In the genomic region with DNA sequence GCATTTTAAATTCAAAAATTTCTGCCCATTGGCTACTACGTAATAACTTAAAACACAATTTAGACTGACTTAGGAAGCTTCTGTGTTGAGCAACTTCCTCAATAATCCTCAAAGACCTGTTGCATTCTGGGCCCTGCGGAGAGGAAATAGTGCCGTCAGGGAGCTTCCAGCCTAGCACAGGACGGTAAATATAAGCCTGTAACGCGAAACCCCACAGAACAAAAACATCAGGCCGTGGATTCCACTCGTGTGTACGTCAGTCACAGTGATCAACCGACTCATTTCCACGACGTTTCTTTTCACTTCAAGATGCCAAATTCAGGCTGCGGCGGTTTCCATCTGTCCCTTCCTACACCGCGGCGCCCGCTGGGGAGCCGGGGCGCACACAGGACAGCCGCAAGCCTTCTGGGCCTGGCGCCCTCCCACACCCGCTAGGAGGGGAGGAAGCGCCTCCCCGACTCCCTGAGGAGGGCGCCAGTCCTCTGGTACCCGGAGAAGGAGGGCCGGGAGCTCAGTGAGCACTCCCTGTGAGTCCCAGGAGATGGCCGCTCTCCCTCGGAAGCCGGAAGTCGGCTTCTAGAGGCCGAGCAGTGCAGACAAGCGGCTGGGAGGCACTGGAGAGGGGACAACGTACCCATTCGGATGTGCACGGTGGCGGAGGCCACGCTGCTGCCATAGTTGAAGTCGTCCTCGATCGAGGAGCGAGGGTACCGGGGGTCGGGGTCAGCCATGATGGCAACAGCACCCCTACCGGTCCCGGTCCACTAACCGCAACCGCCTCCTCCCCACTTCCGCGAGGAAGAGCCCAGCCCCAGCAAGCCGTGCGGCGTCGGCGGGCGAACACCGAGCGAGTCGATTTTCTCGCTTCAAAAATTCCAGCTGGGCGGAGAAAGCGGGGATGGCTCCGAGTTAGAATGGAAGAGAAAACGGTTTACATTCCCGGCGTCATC, we compare ENCODE assay signal across 1 cellular context.
TF ChIP-seq lines count a peak whose summit lies in the region.

A gene with protein sequence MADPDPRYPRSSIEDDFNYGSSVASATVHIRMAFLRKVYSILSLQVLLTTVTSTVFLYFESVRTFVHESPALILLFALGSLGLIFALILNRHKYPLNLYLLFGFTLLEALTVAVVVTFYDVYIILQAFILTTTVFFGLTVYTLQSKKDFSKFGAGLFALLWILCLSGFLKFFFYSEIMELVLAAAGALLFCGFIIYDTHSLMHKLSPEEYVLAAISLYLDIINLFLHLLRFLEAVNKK (minus strand): TSS at position 776 of the 950 bp plus-strand sequence. CDS start 45 bp downstream, at position 731.

TF ChIP-seq in HEK293, 187 proteins besides CTCF, POLR2A, EP300 and RAD21 (continued from another document and continues in another):
- TF ChIP-seq, protein P1, sequence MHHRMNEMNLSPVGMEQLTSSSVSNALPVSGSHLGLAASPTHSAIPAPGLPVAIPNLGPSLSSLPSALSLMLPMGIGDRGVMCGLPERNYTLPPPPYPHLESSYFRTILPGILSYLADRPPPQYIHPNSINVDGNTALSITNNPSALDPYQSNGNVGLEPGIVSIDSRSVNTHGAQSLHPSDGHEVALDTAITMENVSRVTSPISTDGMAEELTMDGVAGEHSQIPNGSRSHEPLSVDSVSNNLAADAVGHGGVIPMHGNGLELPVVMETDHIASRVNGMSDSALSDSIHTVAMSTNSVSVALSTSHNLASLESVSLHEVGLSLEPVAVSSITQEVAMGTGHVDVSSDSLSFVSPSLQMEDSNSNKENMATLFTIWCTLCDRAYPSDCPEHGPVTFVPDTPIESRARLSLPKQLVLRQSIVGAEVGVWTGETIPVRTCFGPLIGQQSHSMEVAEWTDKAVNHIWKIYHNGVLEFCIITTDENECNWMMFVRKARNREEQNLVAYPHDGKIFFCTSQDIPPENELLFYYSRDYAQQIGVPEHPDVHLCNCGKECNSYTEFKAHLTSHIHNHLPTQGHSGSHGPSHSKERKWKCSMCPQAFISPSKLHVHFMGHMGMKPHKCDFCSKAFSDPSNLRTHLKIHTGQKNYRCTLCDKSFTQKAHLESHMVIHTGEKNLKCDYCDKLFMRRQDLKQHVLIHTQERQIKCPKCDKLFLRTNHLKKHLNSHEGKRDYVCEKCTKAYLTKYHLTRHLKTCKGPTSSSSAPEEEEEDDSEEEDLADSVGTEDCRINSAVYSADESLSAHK (tag by site-specific recombination; IDR thresholded peaks at IDR 0.05): no peak; the same call in 1 of the 2 replicates
- TF ChIP-seq KLF8 (tag by site-specific recombination; IDR thresholded peaks at IDR 0.05) (peak; percentile 88), ZNF214 (tag by site-specific recombination; IDR thresholded peaks at IDR 0.05; ENCODE audit: borderline replicate concordance) (no peak), PRDM1 (tag by site-specific recombination; IDR thresholded peaks at IDR 0.05) (peak; percentile 95), IKZF3 (tag by site-specific recombination; IDR thresholded peaks at IDR 0.05) (peak; percentile 96), ZNF707 (tag by site-specific recombination; IDR thresholded peaks at IDR 0.05) (no peak), ZNF24 (tag by site-specific recombination; IDR thresholded peaks at IDR 0.05) (peak; percentile 74), ZNF16 (tag by site-specific recombination; IDR thresholded peaks at IDR 0.05; ENCODE audit: low read depth) (no peak), ZNF302 (tag by site-specific recombination; IDR thresholded peaks at IDR 0.05; ENCODE audit: low read depth) (no peak), ZNF560 (tag by site-specific recombination; IDR thresholded peaks at IDR 0.05; ENCODE audit: borderline replicate concordance) (no peak), ZNF555 (tag by site-specific recombination; conservative IDR thresholded peaks at IDR 0.05) (no peak), ZNF223 (tag by site-specific recombination; IDR thresholded peaks at IDR 0.05) (0 out of 2 replicates have a peak, but pooled peaks have one; percentile 15), ZNF274 (IDR thresholded peaks at IDR 0.05; ENCODE audit: low read length) (no peak), ZNF274 (tag by site-specific recombination; IDR thresholded peaks at IDR 0.05; ENCODE audit: borderline replicate concordance) (no peak), ZNF175 (tag by site-specific recombination; IDR thresholded peaks at IDR 0.05) (no peak), ZNF571 (tag by site-specific recombination; IDR thresholded peaks at IDR 0.05) (no peak), ZNF623 (tag by site-specific recombination; IDR thresholded peaks at IDR 0.05) (no peak), TRIM28 (IDR thresholded peaks at IDR 0.05; ENCODE audit: borderline replicate concordance, low read length) (peak; percentile 68), ZNF266 (tag by site-specific recombination; IDR thresholded peaks at IDR 0.05; ENCODE audit: low read depth) (no peak), ZNF341 (tag by site-specific recombination; IDR thresholded peaks at IDR 0.05; ENCODE audit: low read depth) (peak; percentile 98), ZNF404 (tag by site-specific recombination; IDR thresholded peaks at IDR 0.05) (0 out of 2 replicates have a peak, but pooled peaks have one; percentile 12), ZNF561 (tag by site-specific recombination; IDR thresholded peaks at IDR 0.05; ENCODE audit: borderline replicate concordance) (peak; percentile 98), ZNF677 (tag by site-specific recombination; IDR thresholded peaks at IDR 0.05) (no peak), EGR2 (tag by site-specific recombination; IDR thresholded peaks at IDR 0.05; ENCODE audit: low read depth) (peak; percentile 32; the same call in 1 of the 2 replicates), ZNF2 (tag by site-specific recombination; IDR thresholded peaks at IDR 0.05) (peak; percentile 97), ZNF514 (tag by site-specific recombination; IDR thresholded peaks at IDR 0.05) (no peak), ZNF248 (tag by site-specific recombination; IDR thresholded peaks at IDR 0.05) (no peak), ZBTB1 (tag by site-specific recombination; IDR thresholded peaks at IDR 0.05) (peak; percentile 97)
- TF ChIP-seq, protein P2, sequence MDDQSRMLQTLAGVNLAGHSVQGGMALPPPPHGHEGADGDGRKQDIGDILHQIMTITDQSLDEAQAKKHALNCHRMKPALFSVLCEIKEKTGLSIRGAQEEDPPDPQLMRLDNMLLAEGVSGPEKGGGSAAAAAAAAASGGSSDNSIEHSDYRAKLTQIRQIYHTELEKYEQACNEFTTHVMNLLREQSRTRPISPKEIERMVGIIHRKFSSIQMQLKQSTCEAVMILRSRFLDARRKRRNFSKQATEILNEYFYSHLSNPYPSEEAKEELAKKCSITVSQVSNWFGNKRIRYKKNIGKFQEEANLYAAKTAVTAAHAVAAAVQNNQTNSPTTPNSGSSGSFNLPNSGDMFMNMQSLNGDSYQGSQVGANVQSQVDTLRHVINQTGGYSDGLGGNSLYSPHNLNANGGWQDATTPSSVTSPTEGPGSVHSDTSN (CRISPR knock-in tag; IDR thresholded peaks at IDR 0.05): 0 out of 2 replicates have a peak, but pooled peaks have one; percentile 61
- TF ChIP-seq, protein P3, sequence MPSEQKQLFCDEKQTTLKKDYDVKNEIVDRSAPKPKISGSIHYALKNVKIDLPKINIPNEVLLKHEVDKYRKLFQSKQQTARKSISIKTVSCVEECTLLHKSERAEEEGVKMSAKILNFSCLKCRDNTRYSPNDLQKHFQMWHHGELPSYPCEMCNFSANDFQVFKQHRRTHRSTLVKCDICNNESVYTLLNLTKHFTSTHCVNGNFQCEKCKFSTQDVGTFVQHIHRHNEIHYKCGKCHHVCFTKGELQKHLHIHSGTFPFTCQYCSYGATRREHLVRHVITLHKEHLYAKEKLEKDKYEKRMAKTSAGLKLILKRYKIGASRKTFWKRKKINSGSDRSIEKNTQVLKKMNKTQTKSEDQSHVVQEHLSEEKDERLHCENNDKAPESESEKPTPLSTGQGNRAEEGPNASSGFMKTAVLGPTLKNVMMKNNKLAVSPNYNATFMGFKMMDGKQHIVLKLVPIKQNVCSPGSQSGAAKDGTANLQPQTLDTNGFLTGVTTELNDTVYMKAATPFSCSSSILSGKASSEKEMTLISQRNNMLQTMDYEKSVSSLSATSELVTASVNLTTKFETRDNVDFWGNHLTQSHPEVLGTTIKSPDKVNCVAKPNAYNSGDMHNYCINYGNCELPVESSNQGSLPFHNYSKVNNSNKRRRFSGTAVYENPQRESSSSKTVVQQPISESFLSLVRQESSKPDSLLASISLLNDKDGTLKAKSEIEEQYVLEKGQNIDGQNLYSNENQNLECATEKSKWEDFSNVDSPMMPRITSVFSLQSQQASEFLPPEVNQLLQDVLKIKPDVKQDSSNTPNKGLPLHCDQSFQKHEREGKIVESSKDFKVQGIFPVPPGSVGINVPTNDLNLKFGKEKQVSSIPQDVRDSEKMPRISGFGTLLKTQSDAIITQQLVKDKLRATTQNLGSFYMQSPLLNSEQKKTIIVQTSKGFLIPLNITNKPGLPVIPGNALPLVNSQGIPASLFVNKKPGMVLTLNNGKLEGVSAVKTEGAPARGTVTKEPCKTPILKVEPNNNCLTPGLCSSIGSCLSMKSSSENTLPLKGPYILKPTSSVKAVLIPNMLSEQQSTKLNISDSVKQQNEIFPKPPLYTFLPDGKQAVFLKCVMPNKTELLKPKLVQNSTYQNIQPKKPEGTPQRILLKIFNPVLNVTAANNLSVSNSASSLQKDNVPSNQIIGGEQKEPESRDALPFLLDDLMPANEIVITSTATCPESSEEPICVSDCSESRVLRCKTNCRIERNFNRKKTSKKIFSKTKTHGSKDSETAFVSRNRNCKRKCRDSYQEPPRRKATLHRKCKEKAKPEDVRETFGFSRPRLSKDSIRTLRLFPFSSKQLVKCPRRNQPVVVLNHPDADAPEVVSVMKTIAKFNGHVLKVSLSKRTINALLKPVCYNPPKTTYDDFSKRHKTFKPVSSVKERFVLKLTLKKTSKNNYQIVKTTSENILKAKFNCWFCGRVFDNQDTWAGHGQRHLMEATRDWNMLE (tag by site-specific recombination; conservative IDR thresholded peaks at IDR 0.05; ENCODE audit: low read depth): peak; percentile 85
- TF ChIP-seq, protein P4, sequence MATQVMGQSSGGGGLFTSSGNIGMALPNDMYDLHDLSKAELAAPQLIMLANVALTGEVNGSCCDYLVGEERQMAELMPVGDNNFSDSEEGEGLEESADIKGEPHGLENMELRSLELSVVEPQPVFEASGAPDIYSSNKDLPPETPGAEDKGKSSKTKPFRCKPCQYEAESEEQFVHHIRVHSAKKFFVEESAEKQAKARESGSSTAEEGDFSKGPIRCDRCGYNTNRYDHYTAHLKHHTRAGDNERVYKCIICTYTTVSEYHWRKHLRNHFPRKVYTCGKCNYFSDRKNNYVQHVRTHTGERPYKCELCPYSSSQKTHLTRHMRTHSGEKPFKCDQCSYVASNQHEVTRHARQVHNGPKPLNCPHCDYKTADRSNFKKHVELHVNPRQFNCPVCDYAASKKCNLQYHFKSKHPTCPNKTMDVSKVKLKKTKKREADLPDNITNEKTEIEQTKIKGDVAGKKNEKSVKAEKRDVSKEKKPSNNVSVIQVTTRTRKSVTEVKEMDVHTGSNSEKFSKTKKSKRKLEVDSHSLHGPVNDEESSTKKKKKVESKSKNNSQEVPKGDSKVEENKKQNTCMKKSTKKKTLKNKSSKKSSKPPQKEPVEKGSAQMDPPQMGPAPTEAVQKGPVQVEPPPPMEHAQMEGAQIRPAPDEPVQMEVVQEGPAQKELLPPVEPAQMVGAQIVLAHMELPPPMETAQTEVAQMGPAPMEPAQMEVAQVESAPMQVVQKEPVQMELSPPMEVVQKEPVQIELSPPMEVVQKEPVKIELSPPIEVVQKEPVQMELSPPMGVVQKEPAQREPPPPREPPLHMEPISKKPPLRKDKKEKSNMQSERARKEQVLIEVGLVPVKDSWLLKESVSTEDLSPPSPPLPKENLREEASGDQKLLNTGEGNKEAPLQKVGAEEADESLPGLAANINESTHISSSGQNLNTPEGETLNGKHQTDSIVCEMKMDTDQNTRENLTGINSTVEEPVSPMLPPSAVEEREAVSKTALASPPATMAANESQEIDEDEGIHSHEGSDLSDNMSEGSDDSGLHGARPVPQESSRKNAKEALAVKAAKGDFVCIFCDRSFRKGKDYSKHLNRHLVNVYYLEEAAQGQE (tag by site-specific recombination; IDR thresholded peaks at IDR 0.05): peak; percentile 48; the same call in 1 of the 2 replicates
- TF ChIP-seq, protein P5, sequence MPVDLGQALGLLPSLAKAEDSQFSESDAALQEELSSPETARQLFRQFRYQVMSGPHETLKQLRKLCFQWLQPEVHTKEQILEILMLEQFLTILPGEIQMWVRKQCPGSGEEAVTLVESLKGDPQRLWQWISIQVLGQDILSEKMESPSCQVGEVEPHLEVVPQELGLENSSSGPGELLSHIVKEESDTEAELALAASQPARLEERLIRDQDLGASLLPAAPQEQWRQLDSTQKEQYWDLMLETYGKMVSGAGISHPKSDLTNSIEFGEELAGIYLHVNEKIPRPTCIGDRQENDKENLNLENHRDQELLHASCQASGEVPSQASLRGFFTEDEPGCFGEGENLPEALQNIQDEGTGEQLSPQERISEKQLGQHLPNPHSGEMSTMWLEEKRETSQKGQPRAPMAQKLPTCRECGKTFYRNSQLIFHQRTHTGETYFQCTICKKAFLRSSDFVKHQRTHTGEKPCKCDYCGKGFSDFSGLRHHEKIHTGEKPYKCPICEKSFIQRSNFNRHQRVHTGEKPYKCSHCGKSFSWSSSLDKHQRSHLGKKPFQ (tag by site-specific recombination; IDR thresholded peaks at IDR 0.05): no peak
- TF ChIP-seq, protein P6, sequence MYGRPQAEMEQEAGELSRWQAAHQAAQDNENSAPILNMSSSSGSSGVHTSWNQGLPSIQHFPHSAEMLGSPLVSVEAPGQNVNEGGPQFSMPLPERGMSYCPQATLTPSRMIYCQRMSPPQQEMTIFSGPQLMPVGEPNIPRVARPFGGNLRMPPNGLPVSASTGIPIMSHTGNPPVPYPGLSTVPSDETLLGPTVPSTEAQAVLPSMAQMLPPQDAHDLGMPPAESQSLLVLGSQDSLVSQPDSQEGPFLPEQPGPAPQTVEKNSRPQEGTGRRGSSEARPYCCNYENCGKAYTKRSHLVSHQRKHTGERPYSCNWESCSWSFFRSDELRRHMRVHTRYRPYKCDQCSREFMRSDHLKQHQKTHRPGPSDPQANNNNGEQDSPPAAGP (tag by site-specific recombination; IDR thresholded peaks at IDR 0.05): peak; percentile 79
- TF ChIP-seq, protein P7, sequence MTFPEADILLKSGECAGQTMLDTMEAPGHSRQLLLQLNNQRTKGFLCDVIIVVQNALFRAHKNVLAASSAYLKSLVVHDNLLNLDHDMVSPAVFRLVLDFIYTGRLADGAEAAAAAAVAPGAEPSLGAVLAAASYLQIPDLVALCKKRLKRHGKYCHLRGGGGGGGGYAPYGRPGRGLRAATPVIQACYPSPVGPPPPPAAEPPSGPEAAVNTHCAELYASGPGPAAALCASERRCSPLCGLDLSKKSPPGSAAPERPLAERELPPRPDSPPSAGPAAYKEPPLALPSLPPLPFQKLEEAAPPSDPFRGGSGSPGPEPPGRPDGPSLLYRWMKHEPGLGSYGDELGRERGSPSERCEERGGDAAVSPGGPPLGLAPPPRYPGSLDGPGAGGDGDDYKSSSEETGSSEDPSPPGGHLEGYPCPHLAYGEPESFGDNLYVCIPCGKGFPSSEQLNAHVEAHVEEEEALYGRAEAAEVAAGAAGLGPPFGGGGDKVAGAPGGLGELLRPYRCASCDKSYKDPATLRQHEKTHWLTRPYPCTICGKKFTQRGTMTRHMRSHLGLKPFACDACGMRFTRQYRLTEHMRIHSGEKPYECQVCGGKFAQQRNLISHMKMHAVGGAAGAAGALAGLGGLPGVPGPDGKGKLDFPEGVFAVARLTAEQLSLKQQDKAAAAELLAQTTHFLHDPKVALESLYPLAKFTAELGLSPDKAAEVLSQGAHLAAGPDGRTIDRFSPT (tag by site-specific recombination; IDR thresholded peaks at IDR 0.05): peak; percentile 74
